Comparison of ENCODE assay signal across 1 cellular context in the genomic region with DNA sequence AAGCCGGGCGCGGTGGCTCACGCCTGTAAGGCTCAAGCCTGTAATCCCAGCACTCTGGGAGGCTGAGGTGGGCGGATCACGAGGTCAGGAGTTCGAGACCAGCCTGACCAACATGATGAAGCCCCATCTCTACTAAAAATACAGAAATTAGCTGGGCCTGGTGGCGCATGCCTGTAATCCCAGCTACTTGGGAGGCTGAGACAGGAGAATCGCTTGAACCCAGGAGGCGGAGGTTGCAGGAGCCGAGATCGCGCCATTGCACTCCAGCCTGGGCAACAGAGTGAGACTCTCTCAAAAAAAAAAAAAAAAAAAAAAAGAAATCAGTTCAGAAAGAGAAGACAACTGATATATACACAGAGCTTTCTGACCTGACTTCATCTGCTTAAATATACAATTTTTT. TPM values are rescaled to one million over a fixed set of nuclear protein-coding genes. Genes with fewer than 3 reads are reported as not detected.
"Had no signal": no experiment of that assay in that cellular context is flagged by ENCODE, and none has a peak within 500 bp of the region (broad histone marks: within the 10 kb centered on the region; RNA-seq: fewer than 3 reads in every experiment).

No MANE protein-coding gene starts in this region.

RNA-seq across cellular contexts. Expression of gene FMC1, which starts 7.7 kb away (rescaled TPM):
- total RNA-seq: ascending aorta had no signal
